ENCODE assay signal across 8 cellular contexts in genomic region chrX:18768-19454, GRCh38.
A peak's percentile ranks its signal among the peaks of the same experiment; 100 is the strongest.
DNase-seq lines count a peak whose midpoint lies in the region; ATAC-seq, FAIRE-seq and TF ChIP-seq lines count a peak whose summit lies in the region.
"Not testable (repeated sequence)": the region's sequence is repeated elsewhere in the genome, so short reads cannot be mapped to it uniquely, and the experiment has no call there.

No MANE protein-coding gene starts in this region.

- H3K4me1 Mint-ChIP-seq in activated CD4-positive, alpha-beta T cell treated with anti-CD3 and anti-CD28 coated beads, Interleukin-2, amount 10 ng/mL, durations not matched to agents 24 days and 14 days: not testable (repeated sequence)

- not testable (repeated sequence) for H3K27me3 Mint-ChIP-seq in activated CD4-positive, alpha-beta T cell treated with anti-CD3 and anti-CD28 coated beads, Interleukin-2, amount 10 ng/mL, durations not matched to agents 24 days and 14 days

- H3K36me3 ChIP-seq in breast epithelium, left lung: not testable (repeated sequence)

- H3K9me3 ChIP-seq in breast epithelium, left lung: not testable (repeated sequence)

- H3K4me3 Mint-ChIP-seq in activated CD4-positive, alpha-beta T cell treated with anti-CD3 and anti-CD28 coated beads, Interleukin-2, amount 10 ng/mL, durations not matched to agents 24 days and 14 days: peak overlapping the region; percentile 39

- H3K4me3 ChIP-seq in breast epithelium, left lung: not testable (repeated sequence)

- intact Hi-C loops in activated CD4-positive, alpha-beta T cell treated with anti-CD3 and anti-CD28 coated beads, Interleukin-2, amount 10 ng/mL, durations not matched to agents 24 days and 14 days (cut with micrococcal nuclease); breast epithelium (cut with DNase I; ENCODE audit: low total_unique reads); left lung (cut with DNase I): not testable (repeated sequence)

- FAIRE-seq in GM12891 (lab: Jason Lieb, UNC): peak; percentile 97

- not testable (repeated sequence) for H3K27ac ChIP-seq in breast epithelium, left lung

- ATAC-seq in GM19463 (IDR thresholded peaks at IDR 0.05; ENCODE audit: unreplicated experiment): peak; percentile 74
- peak; percentile 94 for ATAC-seq in HG02852 (IDR thresholded peaks at IDR 0.05; ENCODE audit: unreplicated experiment)
- peak; percentile 90 for ATAC-seq in HG03460 (IDR thresholded peaks at IDR 0.05; ENCODE audit: unreplicated experiment)
- ATAC-seq in left lung: peak; percentile 97

- not testable (repeated sequence) for DNase-seq in GM12891 (ENCODE audit: insufficient read length, low spot score); left lung
- peak; percentile 90 for DNase-seq in activated CD4-positive, alpha-beta T cell treated with anti-CD3 and anti-CD28 coated beads, Interleukin-2, amount 10 ng/mL, durations not matched to agents 24 days and 14 days
- peak; percentile 37 to 46 for DNase-seq in breast epithelium (ENCODE audit: low spot score in 2 of 2)
- DNase-seq in stimulated activated CD4-positive, alpha-beta T cell treated with anti-CD3 and anti-CD28 coated beads, Interleukin-4, amount 100 ng/mL, for 24 hours: peak; percentile 69

- H3K9me3 Mint-ChIP-seq in activated CD4-positive, alpha-beta T cell treated with anti-CD3 and anti-CD28 coated beads, Interleukin-2, amount 10 ng/mL, durations not matched to agents 24 days and 14 days: not testable (repeated sequence)

- not testable (repeated sequence) for H3K36me3 Mint-ChIP-seq in activated CD4-positive, alpha-beta T cell treated with anti-CD3 and anti-CD28 coated beads, Interleukin-2, amount 10 ng/mL, durations not matched to agents 24 days and 14 days (ENCODE audit: low read depth)

- H3K27me3 ChIP-seq in breast epithelium, left lung: not testable (repeated sequence)

- not testable (repeated sequence) for TF ChIP-seq POLR2A in GM12891 (IDR thresholded peaks at IDR 0.05; ENCODE audit: low read depth, low read length); breast epithelium (IDR thresholded peaks at IDR 0.05)

- not testable (repeated sequence) for TF ChIP-seq CTCF in breast epithelium (IDR thresholded peaks at IDR 0.05); left lung (IDR thresholded peaks at IDR 0.05)

- H3K4me1 ChIP-seq in breast epithelium, left lung: not testable (repeated sequence)

- H3K27ac Mint-ChIP-seq in activated CD4-positive, alpha-beta T cell treated with anti-CD3 and anti-CD28 coated beads, Interleukin-2, amount 10 ng/mL, durations not matched to agents 24 days and 14 days: not testable (repeated sequence)
